In the genomic region with DNA sequence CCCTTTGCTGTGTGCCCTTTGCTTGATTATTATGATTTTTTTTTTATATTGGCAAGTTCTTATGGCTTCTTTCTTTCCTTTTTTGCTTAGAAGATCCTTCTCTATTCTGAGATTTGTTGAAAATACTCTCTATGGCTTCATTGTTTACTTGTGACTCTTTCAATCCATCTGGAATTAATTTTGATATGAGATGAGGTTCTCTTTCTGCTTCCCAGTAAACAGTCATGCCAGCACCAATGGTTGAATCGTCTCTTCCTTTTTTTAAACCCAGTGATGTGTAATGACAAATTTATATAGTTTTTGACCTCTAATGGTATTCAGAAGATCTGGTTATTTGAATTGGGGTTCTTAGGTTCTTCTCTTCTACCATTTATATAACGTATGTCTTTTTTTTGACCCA, we compare ENCODE assay signal across 21 cellular contexts.
A peak's percentile ranks its signal among the peaks of the same experiment; 100 is the strongest.
DNase-seq lines count a peak whose midpoint lies in the region; ATAC-seq and TF ChIP-seq lines count a peak whose summit lies in the region.
"Had no signal": no experiment of that assay in that cellular context is flagged by ENCODE, and none has a peak within 500 bp of the region (broad histone marks: within the 10 kb centered on the region; RNA-seq: fewer than 3 reads in every experiment).

No MANE protein-coding gene starts in this region.

- no peak for ATAC-seq in GM21367 (IDR thresholded peaks at IDR 0.05; ENCODE audit: unreplicated experiment)
- ATAC-seq: effector memory CD8-positive, alpha-beta T cell; naive thymus-derived CD8-positive, alpha-beta T cell had no signal

- H3K36me3 ChIP-seq in sigmoid colon = peaks cover 0 to 8% (median 2%) of the 10 kb centered on the region in 4 donors

- 92% methylated on average over 2 of the region's 2 CpGs for WGBS in sigmoid colon, 2 donors

- TF ChIP-seq CTCF in AG10803 (conservative IDR thresholded peaks at IDR 0.05; ENCODE audit: low read length) = no peak
- no peak for TF ChIP-seq CTCF in sigmoid colon (IDR thresholded peaks at IDR 0.05)

- intact Hi-C loops in sigmoid colon (cut with DNase I) = no loop called here

- peak overlapping the region in 3 of 4 donors; percentile 3 to 81 (median 65) for H3K27ac ChIP-seq in sigmoid colon
- H3K27ac ChIP-seq: cardiac muscle cell, KMS-11, spleen, upper lobe of left lung had no signal

- H3K4me3 ChIP-seq in AG10803 (ENCODE audit: low read length) (no peak overlapping the region), sigmoid colon (no peak overlapping the region)
- H3K4me3 ChIP-seq: cardiac muscle cell, spleen, upper lobe of left lung had no signal

- no peaks in the 10 kb centered on the region for H3K27me3 ChIP-seq in sigmoid colon
- H3K27me3 ChIP-seq: cardiac muscle cell, spleen, upper lobe of left lung had no signal

- no peak for TF ChIP-seq POLR2A in sigmoid colon (IDR thresholded peaks at IDR 0.05)

- DNase-seq in AG10803 (ENCODE audit: low read depth) (peak; percentile 89), RPMI7951 (ENCODE audit: low read depth) (peak; percentile 45), fibroblast of the conjunctiva (ENCODE audit: low read depth) (peak; percentile 61), sigmoid colon (no peak), DMS53 (lab: John Stamatoyannopoulos, UW) (no peak), glomerular visceral epithelial cell (ENCODE audit: extremely low spot score) (no peak)
- no peak for DNase-seq in stimulated activated CD4-positive, alpha-beta T cell treated with anti-CD3 and anti-CD28 coated beads, Interleukin-4, amount 100 ng/mL, for 24 hours
- DNase-seq: activated B cell treated with CpG ODN at 0.5 μM for 24 hours; Caco-2; effector memory CD8-positive, alpha-beta T cell; mammary epithelial cell; naive thymus-derived CD8-positive, alpha-beta T cell; NCI-H1048; NCI-H2107; NCI-H524 treated with DMSO at 0.1 percent for 48 hours; SHP77; spleen; upper lobe of left lung had no signal

- TF ChIP-seq EP300 in sigmoid colon (IDR thresholded peaks at IDR 0.05) = no peak

- peaks cover 0 to 64% (median 42%) of the 10 kb centered on the region in 4 donors for H3K4me1 ChIP-seq in sigmoid colon
- H3K4me1 ChIP-seq: Caco-2 had no signal

- H3K9me3 ChIP-seq in sigmoid colon = no peaks in the 10 kb centered on the region
- H3K9me3 ChIP-seq: Caco-2, upper lobe of left lung had no signal

Comparison
In these comparisons a context has a peak if more than half of its experiments do, and no peak if none do; other contexts are left out.
1. DNase-seq: peak in AG10803 (single experiment), RPMI7951 (single experiment) and fibroblast of the conjunctiva (single experiment); none in sigmoid colon (single experiment), DMS53 (single experiment), stimulated activated CD4-positive, alpha-beta T cell treated with anti-CD3 and anti-CD28 coated beads, Interleukin-4, amount 100 ng/mL, for 24 hours (single experiment) and glomerular visceral epithelial cell (single experiment).